In genomic region chr15:101063891-101064794, GRCh38 we compare ENCODE assay signal across 1 cellular context.
TF ChIP-seq lines count a peak whose summit lies in the region.

No MANE protein-coding gene starts in this region.

TF ChIP-seq in WTC11, 78 proteins besides CTCF, POLR2A, EP300 and RAD21 (continued from another document):
- TF ChIP-seq NR3C1 (CRISPR knock-in tag; conservative IDR thresholded peaks at IDR 0.05; ENCODE audit: low read depth), result no peak
- no peak for TF ChIP-seq ZNF121 (CRISPR knock-in tag; IDR thresholded peaks at IDR 0.05)
- TF ChIP-seq ARID4B (CRISPR knock-in tag; IDR thresholded peaks at IDR 0.05; ENCODE audit: borderline replicate concordance), result no peak
- no peak for TF ChIP-seq TEAD4 (CRISPR knock-in tag; IDR thresholded peaks at IDR 0.05)
- no peak for TF ChIP-seq ZNF219 (CRISPR knock-in tag; IDR thresholded peaks at IDR 0.05; ENCODE audit: borderline replicate concordance)
- TF ChIP-seq ATF6 (CRISPR knock-in tag; IDR thresholded peaks at IDR 0.05), result no peak
